Comparison of ENCODE assay signal across 9 cellular contexts in genomic region chr10:119750391-119751230, GRCh38. TPM values are rescaled to one million over a fixed set of nuclear protein-coding genes. Genes with fewer than 3 reads are reported as not detected.
DNase-seq lines count a peak whose midpoint lies in the region; ATAC-seq and TF ChIP-seq lines count a peak whose summit lies in the region.
"Had no signal": no experiment of that assay in that cellular context is flagged by ENCODE, and none has a peak within 500 bp of the region (broad histone marks: within the 10 kb centered on the region; RNA-seq: fewer than 3 reads in every experiment).

No MANE protein-coding gene starts in this region.

- no peak for TF ChIP-seq EP300 in transverse colon (IDR thresholded peaks at IDR 0.05; ENCODE audit: low read depth)

- H3K4me3 ChIP-seq in Karpas-422 (ENCODE audit: low read length) (no peak overlapping the region), transverse colon (no peak overlapping the region)

- H3K27me3 ChIP-seq in Karpas-422 (ENCODE audit: low read length) (no peaks in the 10 kb centered on the region), transverse colon (no peaks in the 10 kb centered on the region)

- DNase-seq in DMS79 (lab: John Stamatoyannopoulos, UW) (peak; percentile 6), Karpas-422 (peak; percentile 88), RPMI7951 (ENCODE audit: low read depth) (peak; percentile 71), foreskin melanocyte (peak; percentile 68), nucleus accumbens (lab: John Stamatoyannopoulos, UW) (peak in 52 of 56 donors; percentile 11 to 92 (median 69)), transverse colon (peak; percentile 68)
- peak; percentile 21 for DNase-seq in activated T-helper 9 cell treated with anti-CD3 and anti-CD28 coated beads, Interleukin-2, amount 50 U/mL, for 16 hours (ENCODE audit: low read depth)

- no peak for TF ChIP-seq POLR2A in transverse colon (IDR thresholded peaks at IDR 0.05)

- in situ Hi-C loops in transverse colon (cut with MboI; ENCODE audit: low pct_ligation_motif_present in 1 of 4, low pct_unique_long_range_greater_than_20kb in 1 of 4, low sequenced_read_pairs in 3 of 4) = loop anchor here in 2 of 4 donors (10.0 to 25.0 kb wide), 2 partner anchors 104 to 112 kb away; partner anchors contain the start of gene MCMBP (in 1 of the 2)

- H3K4me2 ChIP-seq in Karpas-422 (ENCODE audit: low read depth, low read length, poor library complexity, severe bottlenecking) = no peak overlapping the region

- 29 to 39% methylated on average over 3 to 9 of the region's 9 CpGs for WGBS in transverse colon (ENCODE audit: low coverage in 1 of 2), 2 donors

- peak; percentile 87 for ATAC-seq in GM21717 (IDR thresholded peaks at IDR 0.05; ENCODE audit: unreplicated experiment)

- intact Hi-C loops in transverse colon (cut with DNase I; ENCODE audit: low total_unique reads) = no loop called here

- TF ChIP-seq CTCF in transverse colon (IDR thresholded peaks at IDR 0.05) = peak; percentile 82 to 90 (median 85)

- H3K9me2 ChIP-seq in Karpas-422 (replicated peaks; ENCODE audit: insufficient read depth, low read length) = no peaks in the 10 kb centered on the region

- no peak overlapping the region for H3K27ac ChIP-seq in Karpas-422 (ENCODE audit: low read length)
- no peak overlapping the region for H3K27ac ChIP-seq in transverse colon
- H3K27ac ChIP-seq: epithelial cell of prostate had no signal

- no peaks in the 10 kb centered on the region for H4K20me1 ChIP-seq in Karpas-422 (ENCODE audit: insufficient read depth, low read depth, low read length)

- H3K9me3 ChIP-seq in Karpas-422 (ENCODE audit: low read length) = no peaks in the 10 kb centered on the region
- no peaks in the 10 kb centered on the region for H3K9me3 ChIP-seq in transverse colon

- no peaks in the 10 kb centered on the region for H3K36me3 ChIP-seq in Karpas-422 (ENCODE audit: insufficient read depth, low read length)
- H3K36me3 ChIP-seq in transverse colon = no peaks in the 10 kb centered on the region

- no peak overlapping the region for H2AFZ ChIP-seq in Karpas-422 (ENCODE audit: low read length)

- H3K4me1 ChIP-seq in Karpas-422 (ENCODE audit: low read length) (no peaks in the 10 kb centered on the region; the same call in 1 of the 2 replicates), transverse colon (no peaks in the 10 kb centered on the region)

- no peak overlapping the region for H3K9ac ChIP-seq in Karpas-422 (ENCODE audit: low read length)

- H3K79me2 ChIP-seq in Karpas-422 (ENCODE audit: low read length) = no peaks in the 10 kb centered on the region

RNA-seq across cellular contexts. Expression of gene INPP5F, which starts 24.8 kb away (rescaled TPM):
- 2.5 and 5.6 TPM in 2 replicates for total RNA-seq in Karpas-422 (2014; rRNA removed; shearing (Covaris generic); ENCODE audit: low replicate concordance)
- 13.1 and 13.2 TPM in 2 replicates for total RNA-seq in RPMI7951 (2014; rRNA removed; shearing (Covaris generic))
- total RNA-seq in transverse colon = 10 to 100 TPM; 11.6 to 24.6 (median 16.6) TPM

Comparison
In these comparisons a context has a peak if more than half of its experiments do, and no peak if none do; other contexts are left out.
1. DNase-seq: peak in every context shown above with its lines; median percentile 88 in Karpas-422; 71 in RPMI7951; 69 in nucleus accumbens; 68 in foreskin melanocyte; 68 in transverse colon; 21 in activated T-helper 9 cell treated with anti-CD3 and anti-CD28 coated beads, Interleukin-2, amount 50 U/mL, for 16 hours; 6 in DMS79.